In the genomic region with DNA sequence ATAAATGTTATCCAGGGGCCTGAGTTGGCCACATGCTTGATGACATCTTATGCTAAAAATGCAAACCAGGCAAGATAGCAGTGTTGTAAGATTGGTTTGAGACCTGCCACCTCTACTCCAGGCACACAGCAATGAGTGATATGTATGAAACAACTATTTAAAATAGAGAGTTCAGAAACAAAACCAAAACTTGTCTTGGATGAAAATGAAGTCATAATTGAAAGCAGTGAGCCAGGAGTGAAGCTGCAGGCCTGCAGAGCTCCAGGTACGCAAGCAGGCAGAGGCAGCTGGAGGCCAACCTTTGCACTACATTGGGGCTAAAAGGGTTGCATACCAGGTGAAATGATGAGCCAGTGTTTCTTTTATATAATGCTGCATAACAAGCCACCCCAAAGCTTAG, we compare ENCODE assay signal across 30 cellular contexts.
"Had no signal": no experiment of that assay in that cellular context is flagged by ENCODE, and none has a peak within 500 bp of the region (broad histone marks: within the 10 kb centered on the region; RNA-seq: fewer than 3 reads in every experiment).

No MANE protein-coding gene starts in this region.

- H3K36me3 ChIP-seq: colonic mucosa, esophagus squamous epithelium, gastroesophageal sphincter, heart right ventricle, WERI-Rb-1 had no signal

- DNase-seq: activated B cell treated with CpG ODN at 0.5 μM for 24 hours; activated CD4-positive, alpha-beta T cell treated with anti-CD3 and anti-CD28 coated beads for 48 hours; activated CD4-positive, alpha-beta T cell treated with anti-CD3 and anti-CD28 coated beads, Interleukin-2, amount 50 U/mL, for 1 hour; activated CD4-positive, alpha-beta T cell treated with anti-CD3 and anti-CD28 coated beads, Interleukin-2, amount 50 U/mL, for 48 hours; activated CD8-positive, alpha-beta memory T cell treated with anti-CD3 and anti-CD28 coated beads for 24 hours; activated CD8-positive, alpha-beta T cell treated with anti-CD3 and anti-CD28 coated beads for 36 hours; activated effector memory CD4-positive, alpha-beta T cell treated with Interleukin-2 at 50 U/mL for 16 hours; activated gamma-delta T cell treated with Interleukin-2 at 50 U/mL for 16 hours; activated naive CD4-positive, alpha-beta T cell treated with anti-CD3 and anti-CD28 coated beads, Interleukin-2, amount 50 U/mL, for 16 hours; activated naive CD4-positive, alpha-beta T cell treated with Interleukin-2 at 50 U/mL for 16 hours; activated T-cell treated with anti-CD3 and anti-CD28 coated beads, Interleukin-2, amount 50 U/mL, for 4 hours; amygdala; aorta; body of pancreas; caudate nucleus; cerebellar nuclear complex; colonic mucosa; effector CD8-positive, alpha-beta T cell; esophagus squamous epithelium; foreskin melanocyte; heart right ventricle; T-helper 17 cell; T1000; WERI-Rb-1 had no signal

- H3K4me1 ChIP-seq: esophagus squamous epithelium, gastroesophageal sphincter, heart right ventricle had no signal

- H3K9me3 ChIP-seq: body of pancreas, colonic mucosa, esophagus squamous epithelium, gastroesophageal sphincter, heart right ventricle had no signal

- FAIRE-seq: endometrium, endothelial cell of umbilical vein had no signal

- ATAC-seq: activated CD4-positive, CD25-positive, alpha-beta regulatory T cell treated with anti-CD3 and anti-CD28 coated beads, Interleukin-2, amount 50 U/mL, for 24 hours; activated CD8-positive, alpha-beta T cell treated with anti-CD3 and anti-CD28 coated beads for 36 hours; activated T-cell treated with anti-CD3 and anti-CD28 coated beads, Interleukin-2, amount 50 U/mL, for 4 hours; activated T-helper 17 cell treated with anti-CD3 and anti-CD28 coated beads, Interleukin-2, amount 50 U/mL, for 72 hours; body of pancreas; gastroesophageal sphincter; heart right ventricle; T-helper 17 cell had no signal

- H3K27me3 ChIP-seq: body of pancreas, colonic mucosa, esophagus squamous epithelium, gastroesophageal sphincter, heart right ventricle had no signal

- H3K27ac ChIP-seq: body of pancreas, colonic mucosa, epithelial cell of prostate, esophagus squamous epithelium, gastroesophageal sphincter, heart right ventricle, WERI-Rb-1 had no signal

- H3K4me3 ChIP-seq: body of pancreas, colonic mucosa, esophagus squamous epithelium, gastroesophageal sphincter, heart right ventricle had no signal
